ENCODE assay signal across 8 cellular contexts in the genomic region with DNA sequence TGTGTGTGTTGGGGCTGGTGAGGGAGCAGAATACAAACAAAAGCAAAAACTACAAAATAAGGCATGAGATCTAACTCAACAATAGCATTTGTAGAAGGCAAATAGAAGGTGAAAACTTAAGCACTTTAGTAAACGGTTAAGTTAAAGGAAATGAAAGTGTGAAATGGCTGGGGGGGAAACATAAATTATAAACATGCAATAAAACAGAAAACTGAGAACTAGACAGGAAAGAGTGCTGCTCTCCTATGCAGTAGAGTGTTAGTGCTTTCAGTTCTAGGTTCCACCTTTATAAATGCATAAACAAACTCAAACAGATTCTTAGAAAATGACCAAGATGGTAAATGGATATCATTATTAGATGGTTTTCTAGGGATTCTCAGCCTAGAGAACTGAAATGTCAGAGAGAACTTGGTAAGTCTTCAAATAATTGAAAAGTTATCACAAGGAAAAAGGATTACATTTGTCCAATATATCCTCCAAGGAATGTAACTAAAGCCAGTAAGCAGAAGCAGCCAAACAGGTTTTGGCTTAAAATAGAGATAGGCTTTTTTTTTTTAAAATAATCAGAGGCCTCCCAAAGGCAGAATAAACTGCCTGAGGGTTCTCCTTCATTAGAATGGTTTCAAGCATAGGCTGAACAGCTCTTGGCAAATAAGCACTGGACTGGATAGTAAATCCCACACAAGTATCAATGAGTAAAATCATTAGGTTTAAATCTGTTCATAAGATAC. TPM values are rescaled to one million over a fixed set of nuclear protein-coding genes. Genes with fewer than 3 reads are reported as not detected.
DNase-seq lines count a peak whose midpoint lies in the region; ATAC-seq, FAIRE-seq and TF ChIP-seq lines count a peak whose summit lies in the region.

No MANE protein-coding gene starts in this region.

- H3K36me3 Mint-ChIP-seq in effector memory CD8-positive, alpha-beta T cell (ENCODE audit: insufficient read depth), result peaks cover 28% of the 10 kb centered on the region
- H3K36me3 Mint-ChIP-seq in HFFc6 (ENCODE audit: low read depth), result peaks cover 19% of the 10 kb centered on the region

- H3K27ac Mint-ChIP-seq in effector memory CD8-positive, alpha-beta T cell, result peak overlapping the region; percentile 3 to 52
- H3K27ac Mint-ChIP-seq in HFFc6, result no peak overlapping the region; the same call in 1 of the 2 replicates

- H3K27me3 Mint-ChIP-seq in effector memory CD8-positive, alpha-beta T cell, result no peaks in the 10 kb centered on the region
- H3K27me3 Mint-ChIP-seq in HFFc6 (ENCODE audit: insufficient read depth), result no peaks in the 10 kb centered on the region; the same call in 1 of the 2 replicates

- no peak overlapping the region for H3K4me3 ChIP-seq in HUES6 (ENCODE audit: low read depth, low read length)
- no peak overlapping the region for H3K4me3 ChIP-seq in kidney (ENCODE audit: low read length in 2 of 2)
- no peak overlapping the region for H3K4me3 ChIP-seq in H7 (ENCODE audit: insufficient read depth, low read depth, low read length)

- FAIRE-seq in GM18507 (lab: Jason Lieb, UNC), result peak; percentile 93
- no peak for FAIRE-seq in kidney (lab: Jason Lieb, UNC)

- peak; percentile 46 for ATAC-seq in GM21619 (IDR thresholded peaks at IDR 0.05; ENCODE audit: unreplicated experiment)
- peak; percentile 52 for ATAC-seq in effector memory CD8-positive, alpha-beta T cell (replicated peaks)

- H3K9ac ChIP-seq in HUES6 (ENCODE audit: low read length), result no peak overlapping the region
- H3K9ac ChIP-seq in kidney (ENCODE audit: low read length in 2 of 2), result no peak overlapping the region

- H3K4me1 ChIP-seq in HUES6 (ENCODE audit: control insufficient read depth, insufficient read depth, low read length) (peaks cover 17% of the 10 kb centered on the region), kidney (ENCODE audit: control insufficient read depth in 1 of 2, insufficient read depth in 1 of 2, low read depth in 1 of 2, low read length in 2 of 2) (peaks cover 0 to 4% of the 10 kb centered on the region in 2 donors)

- no peaks in the 10 kb centered on the region for H3K9me3 Mint-ChIP-seq in effector memory CD8-positive, alpha-beta T cell
- no peaks in the 10 kb centered on the region for H3K9me3 Mint-ChIP-seq in HFFc6

- H3K9me3 ChIP-seq in HUES6 (ENCODE audit: control insufficient read depth, insufficient read depth, low read depth, low read length) (no peaks in the 10 kb centered on the region), kidney (ENCODE audit: control insufficient read depth in 1 of 2, low read length in 2 of 2) (no peaks in the 10 kb centered on the region)

- DNase-seq in GM18507 (ENCODE audit: extremely low spot score, insufficient read length, low read depth) (no peak), HFFc6 (no peak), kidney (no peak), H7 (no peak)
- no peak for DNase-seq in effector memory CD8-positive, alpha-beta T cell
- DNase-seq in stimulated activated CD4-positive, alpha-beta T cell treated with anti-CD3 and anti-CD28 coated beads, Interleukin-4, amount 100 ng/mL, for 4 hours, result no peak

- intact Hi-C loops in kidney (cut with DNase I), result no loop called here

- no peak for TF ChIP-seq CTCF in HFFc6 (IDR thresholded peaks at IDR 0.05)
- TF ChIP-seq CTCF in kidney (IDR thresholded peaks at IDR 0.05; ENCODE audit: borderline replicate concordance, extremely low read depth, insufficient read depth), result no peak

- H3K4me3 Mint-ChIP-seq in effector memory CD8-positive, alpha-beta T cell, result peak overlapping the region; percentile 52 to 61
- no peak overlapping the region for H3K4me3 Mint-ChIP-seq in HFFc6

- no peaks in the 10 kb centered on the region for H3K27me3 ChIP-seq in HUES6 (ENCODE audit: control insufficient read depth, insufficient read depth, low read length)
- no peaks in the 10 kb centered on the region for H3K27me3 ChIP-seq in H7 (ENCODE audit: control insufficient read depth, insufficient read depth, low read length)

- H3K36me3 ChIP-seq in HUES6 (ENCODE audit: control insufficient read depth, insufficient read depth, low read length) (peaks cover 12% of the 10 kb centered on the region), kidney (ENCODE audit: control insufficient read depth in 1 of 2, insufficient read depth in 2 of 2, low read length in 2 of 2) (no peaks in the 10 kb centered on the region), H7 (replicated peaks; ENCODE audit: control insufficient read depth, insufficient read depth, low read length) (peaks cover 2% of the 10 kb centered on the region; the same call in 1 of the 2 replicates)

- peaks cover 21 to 34% of the 10 kb centered on the region in 2 donors for H3K4me1 Mint-ChIP-seq in effector memory CD8-positive, alpha-beta T cell (ENCODE audit: low read depth in 2 of 2)
- H3K4me1 Mint-ChIP-seq in HFFc6 (ENCODE audit: low read depth), result peaks cover 54% of the 10 kb centered on the region

- H3K27ac ChIP-seq in HUES6 (ENCODE audit: low read depth, low read length) (0 out of 2 replicates have a peak overlapping the region, but pooled peaks have one; percentile 9), kidney (ENCODE audit: low read depth in 2 of 2, low read length in 2 of 2) (no peak overlapping the region)

RNA-seq across cellular contexts. Expression of a gene that starts 23.3 kb away (rescaled TPM):
- total RNA-seq in HFFc6 (2021; fragmentation: NEBNext Ultra II Directional; extraction: Animal tissue kit (Norgen Biotek cat#: 25700)), result 10 to 100 TPM; 28.5 to 37.6 (median 33.3) TPM
- 39.2 TPM for total RNA-seq in kidney
- 14.5 TPM for polyA plus RNA-seq in kidney (ENCODE audit: insufficient read depth, low read depth, low replicate concordance)
- 37.9 and 50.0 TPM in 2 replicates for total RNA-seq in H7 (2014; rRNA removed; shearing (Covaris generic))
